In genomic region chr4:84151574-84151973, GRCh38 we compare ENCODE assay signal across 13 cellular contexts.
A peak's percentile ranks its signal among the peaks of the same experiment; 100 is the strongest.
DNase-seq lines count a peak whose midpoint lies in the region; ATAC-seq and TF ChIP-seq lines count a peak whose summit lies in the region.
"Had no signal": no experiment of that assay in that cellular context is flagged by ENCODE, and none has a peak within 500 bp of the region (broad histone marks: within the 10 kb centered on the region; RNA-seq: fewer than 3 reads in every experiment).

No MANE protein-coding gene starts in this region.

- no peaks in the 10 kb centered on the region for H3K79me2 ChIP-seq in PC-3 (ENCODE audit: low read length)

- H3K4me2 ChIP-seq in PC-3 (ENCODE audit: low read length): no peak overlapping the region

- DNase-seq in NCI-H446 (lab: John Stamatoyannopoulos, UW): peak; percentile 13 to 22
- no peak for DNase-seq in NCI-H446 treated with DMSO at 0.1 percent for 48 hours (lab: John Stamatoyannopoulos, UW)
- DNase-seq in LoVo (ENCODE audit: low spot score): peak; percentile 7
- DNase-seq in PC-3: peak; percentile 44
- peak in 2 of 3 donors; percentile 22 to 55 for DNase-seq in mucosa of descending colon
- DNase-seq in aorta: no peak
- no peak for DNase-seq in kidney tubule cell (ENCODE audit: low spot score)
- DNase-seq: activated CD4-positive, alpha-beta memory T cell treated with anti-CD3 and anti-CD28 coated beads, Interleukin-2, amount 10 ng/mL, durations not matched to agents 7 days and 5 days; activated T-cell treated with anti-CD3 and anti-CD28 coated beads, Interleukin-2, amount 50 U/mL, for 24 hours; foreskin keratinocyte; NCI-H146; NCI-H510A had no signal

- H3K27me3 ChIP-seq in PC-3 (ENCODE audit: low read length) (no peaks in the 10 kb centered on the region), aorta (ENCODE audit: control insufficient read depth in 1 of 2, insufficient read depth in 2 of 2, low read length in 1 of 2) (no peaks in the 10 kb centered on the region)

- H3K4me3 ChIP-seq in PC-3 (ENCODE audit: low read length) (no peak overlapping the region), mucosa of descending colon (no peak overlapping the region), aorta (ENCODE audit: low read length in 2 of 2) (no peak overlapping the region)

- no peak overlapping the region for H3K27ac ChIP-seq in PC-3 (ENCODE audit: low read length)
- no peak overlapping the region for H3K27ac ChIP-seq in aorta (ENCODE audit: low read depth in 1 of 2, low read length in 2 of 2)
- H3K27ac ChIP-seq: foreskin keratinocyte had no signal

- 40 to 50% methylated on average over 2 of the region's 2 CpGs for WGBS in aorta, 2 donors

- H3K4me1 ChIP-seq in PC-3 (ENCODE audit: insufficient read depth, low read length): no peaks in the 10 kb centered on the region
- H3K4me1 ChIP-seq in mucosa of descending colon (ENCODE audit: low read depth): no peaks in the 10 kb centered on the region
- H3K4me1 ChIP-seq in aorta (ENCODE audit: control insufficient read depth in 1 of 2, insufficient read depth in 2 of 2, low read length in 2 of 2): no peaks in the 10 kb centered on the region
- H3K4me1 ChIP-seq: foreskin keratinocyte had no signal

- intact Hi-C loops in PC-3 (cut with micrococcal nuclease): loop anchor here (2.0 to 10.0 kb wide), 2 partner anchors 103 to 353 kb away; no protein-coding TSS in a partner anchor
- intact Hi-C loops in mucosa of descending colon (cut with DNase I, micrococcal nuclease): no loop called here
- intact Hi-C loops in aorta (cut with DNase I): no loop called here

- TF ChIP-seq CTCF in PC-3 (conservative IDR thresholded peaks at IDR 0.05; ENCODE audit: low read depth, low read length) (peak; percentile 50), mucosa of descending colon (IDR thresholded peaks at IDR 0.05) (no peak)

- no peaks in the 10 kb centered on the region for H3F3A ChIP-seq in PC-3 (ENCODE audit: low read length, unreplicated experiment)

- CTCF ChIA-PET in PC-3 (lab: Charles Lee): no interaction called here

- no peaks in the 10 kb centered on the region for H4K20me1 ChIP-seq in PC-3 (ENCODE audit: low read length)

- H3K36me3 ChIP-seq in PC-3 (ENCODE audit: low read depth, low read length): no peaks in the 10 kb centered on the region
- H3K36me3 ChIP-seq in mucosa of descending colon (ENCODE audit: low read depth): no peaks in the 10 kb centered on the region
- H3K36me3 ChIP-seq in aorta (ENCODE audit: control insufficient read depth in 1 of 2, insufficient read depth in 2 of 2, low read length in 1 of 2): no peaks in the 10 kb centered on the region

- POLR2A ChIA-PET in PC-3 (lab: Charles Lee; ENCODE audit: unreplicated experiment): no interaction called here

- BruUV-seq in PC-3 (replicated peaks; lab: Mats Ljungman, UMichigan): no TSS peak

- H2AFZ ChIP-seq in PC-3 (ENCODE audit: low read length): no peak overlapping the region

- no peaks in the 10 kb centered on the region for H3K9me3 ChIP-seq in PC-3 (ENCODE audit: low read length)
- no peaks in the 10 kb centered on the region for H3K9me3 ChIP-seq in mucosa of descending colon
- H3K9me3 ChIP-seq in aorta (ENCODE audit: control insufficient read depth, low read length): no peaks in the 10 kb centered on the region

- peak; percentile 61; the same call in 1 of the 2 replicates for ATAC-seq in PC-3
- peak; percentile 40 for ATAC-seq in mucosa of descending colon
- no peak for ATAC-seq in GM18498 (IDR thresholded peaks at IDR 0.05; ENCODE audit: unreplicated experiment)
- no peak for ATAC-seq in aorta (ENCODE audit: low FRiP score)
- ATAC-seq: foreskin keratinocyte had no signal

- H3K9me2 ChIP-seq in PC-3 (replicated peaks; ENCODE audit: low read length): no peaks in the 10 kb centered on the region

- no peak overlapping the region for H3K9ac ChIP-seq in PC-3 (ENCODE audit: low read length)

Comparison
In these comparisons a context has a peak if more than half of its experiments do, and no peak if none do; other contexts are left out.
1. DNase-seq: peak in NCI-H446 (2 of 2), LoVo (single experiment), PC-3 (single experiment) and mucosa of descending colon (2 of 3); none in NCI-H446 treated with DMSO at 0.1 percent for 48 hours (single experiment), aorta (0 of 2) and kidney tubule cell (single experiment).
2. ATAC-seq: peak in PC-3 (single experiment) and mucosa of descending colon (single experiment); none in GM18498 (single experiment) and aorta (single experiment).